In genomic region chr19:39936622-39937021, GRCh38 we compare ENCODE assay signal across 1 cellular context.
TF ChIP-seq lines count a peak whose summit lies in the region.

No MANE protein-coding gene starts in this region.

TF ChIP-seq in A549, 52 proteins besides CTCF, POLR2A, EP300 and RAD21 (continued from another document):
- no peak for TF ChIP-seq USF2 (IDR thresholded peaks at IDR 0.05)
TF ChIP-seq in A549: peak in this region for 0.
